ENCODE assay signal across 8 cellular contexts in genomic region chrX:53224860-53225797, GRCh38. TPM values are rescaled to one million over a fixed set of nuclear protein-coding genes. Genes with fewer than 3 reads are reported as not detected.
DNase-seq lines count a peak whose midpoint lies in the region; ATAC-seq, FAIRE-seq and TF ChIP-seq lines count a peak whose summit lies in the region.

Gene KDM5C (minus strand): TSS chrX:53225207. CDS start chrX:53224889, 318 bp downstream.

- intact Hi-C loops in uterus (cut with DNase I; ENCODE audit: low total_unique reads) = no loop called here

- FAIRE-seq in GM12892 (lab: Jason Lieb, UNC) = peak; percentile 99

- peak within 1 kb of the TSS; percentile 85 for H3K27ac ChIP-seq in angular gyrus (ENCODE audit: low read depth, low read length)
- H3K27ac ChIP-seq in right atrium auricular region = peak within 1 kb of the TSS; percentile 86 to 87
- H3K27ac ChIP-seq in uterus = peak within 1 kb of the TSS; percentile 87 to 88

- H3K9me3 ChIP-seq in right atrium auricular region = no peaks in the 10 kb centered on the region
- H3K9me3 ChIP-seq in uterus = no peaks in the 10 kb centered on the region

- H3K27me3 ChIP-seq in right atrium auricular region (no peaks in the 10 kb centered on the region), uterus (no peaks in the 10 kb centered on the region)

- peak; percentile 77 for ATAC-seq in HG02884 (IDR thresholded peaks at IDR 0.05; ENCODE audit: unreplicated experiment)

- peak within 1 kb of the TSS; percentile 92 to 98 for H3K4me3 ChIP-seq in right atrium auricular region
- peak within 1 kb of the TSS; percentile 78 to 96 for H3K4me3 ChIP-seq in uterus

- H3K36me3 ChIP-seq in right atrium auricular region (peaks cover 4% of the 10 kb centered on the region), uterus (no peaks in the 10 kb centered on the region)

- TF ChIP-seq CTCF in right atrium auricular region (IDR thresholded peaks at IDR 0.05) = peak in 1 of 2 donors; percentile 18
- TF ChIP-seq CTCF in uterus (IDR thresholded peaks at IDR 0.05) = no peak

- peaks cover 0 to 37% of the 10 kb centered on the region in 2 donors for H3K4me1 ChIP-seq in right atrium auricular region
- H3K4me1 ChIP-seq in uterus = peaks cover 0 to 22% of the 10 kb centered on the region in 2 donors

- TF ChIP-seq POLR2A in GM12892 (IDR thresholded peaks at IDR 0.05; ENCODE audit: low read depth, low read length) (peak; percentile 93), uterus (IDR thresholded peaks at IDR 0.05) (peak; percentile 9 to 49)

- peak; percentile 95 for DNase-seq in GM12892 (ENCODE audit: insufficient read length)
- DNase-seq in NCI-H187 (lab: John Stamatoyannopoulos, UW) = peak; percentile 79 to 97
- DNase-seq in T-helper 2 cell = peak; percentile 58 to 94 (median 81)
- DNase-seq in right atrium auricular region (ENCODE audit: low spot score) = peak; percentile 95
- peak; percentile 74 for DNase-seq in pulmonary artery endothelial cell (ENCODE audit: low read depth, low spot score)
- DNase-seq in uterus = peak; percentile 91 to 96

RNA-seq across cellular contexts. Expression of gene KDM5C, which starts in this region (rescaled TPM):
- 47.2 TPM for polyA plus RNA-seq in GM12892 (2012; ENCODE audit: missing spikeins)
- total RNA-seq in right atrium auricular region (10 to 100 TPM; 48.7 to 50.4 TPM), pulmonary artery endothelial cell (62.6 and 100 TPM in 2 replicates), uterus (100 to 1,000 TPM in 3 of 4 donors, 10 to 100 TPM in 1; 66.3 to 184 (median 127) TPM)

Comparison
In these comparisons a context has a peak if more than half of its experiments do, and no peak if none do; other contexts are left out.
1. Peak in every context shown above with its lines: DNase-seq, ATAC-seq, H3K4me3 ChIP-seq and H3K27ac ChIP-seq.